Comparison of ENCODE assay signal across 8 cellular contexts in genomic region chr19:18895828-18896341, GRCh38. TPM values are rescaled to one million over a fixed set of nuclear protein-coding genes. Genes with fewer than 3 reads are reported as not detected.
A peak's percentile ranks its signal among the peaks of the same experiment; 100 is the strongest.
DNase-seq lines count a peak whose midpoint lies in the region.

Gene CERS1 (minus strand): TSS chr19:18896158. CDS start chr19:18896072, 86 bp downstream.

- H3K27me3 Mint-ChIP-seq in CD8-positive, alpha-beta memory T cell = peaks cover 15 to 18% of the 10 kb centered on the region in 2 donors

- no peak within 1 kb of the TSS for H3K4me3 ChIP-seq in CD8-positive, alpha-beta memory T cell (ENCODE audit: low read length)
- H3K4me3 ChIP-seq in MG63 (peak within 1 kb of the TSS; percentile 66), mesodermal cell (ENCODE audit: extremely low read depth, insufficient read depth, low read length, poor library complexity, severe bottlenecking) (peak within 1 kb of the TSS; percentile 70)

- no peak within 1 kb of the TSS for H3K27ac Mint-ChIP-seq in CD8-positive, alpha-beta memory T cell

- H3K9me3 ChIP-seq in CD8-positive, alpha-beta memory T cell (ENCODE audit: low read length) = no peaks in the 10 kb centered on the region
- H3K9me3 ChIP-seq in MG63 = 0 out of 2 replicates have a peak, but pooled peaks cover 2% of the 10 kb centered on the region
- no peaks in the 10 kb centered on the region for H3K9me3 ChIP-seq in mesodermal cell (ENCODE audit: control insufficient read depth, low read length)

- no peaks in the 10 kb centered on the region for H3K9me3 Mint-ChIP-seq in CD8-positive, alpha-beta memory T cell

- H3K36me3 Mint-ChIP-seq in CD8-positive, alpha-beta memory T cell = peaks cover 0 to 21% (median 0%) of the 10 kb centered on the region in 3 donors

- H3K36me3 ChIP-seq in CD8-positive, alpha-beta memory T cell (ENCODE audit: insufficient read depth, low read length) = no peaks in the 10 kb centered on the region
- H3K36me3 ChIP-seq in MG63 (peaks cover 24% of the 10 kb centered on the region), mesodermal cell (ENCODE audit: control insufficient read depth, insufficient read depth, low read length) (peaks cover 13% of the 10 kb centered on the region)

- no peaks in the 10 kb centered on the region for H3K4me1 ChIP-seq in CD8-positive, alpha-beta memory T cell (ENCODE audit: insufficient read depth, low read length)
- H3K4me1 ChIP-seq in mesodermal cell (ENCODE audit: control insufficient read depth, insufficient read depth, low read length, poor library complexity, severe bottlenecking) = peaks cover 14% of the 10 kb centered on the region

- POLR2A ChIA-PET in CD8-positive, alpha-beta memory T cell (lab: Charles Lee) = no interaction called here

- WGBS in mesodermal cell (ENCODE audit: insufficient coverage in 2 of 2), 2 experiments = 0 to 2% methylated on average over 10 of the region's 88 CpGs

- no peak for DNase-seq in CD8-positive, alpha-beta memory T cell
- peak; percentile 49 for DNase-seq in MG63
- peak in 39 of 61 donors; percentile 7 to 75 (median 37) for DNase-seq in caudate nucleus (lab: John Stamatoyannopoulos, UW)
- no peak for DNase-seq in DMS114 treated with DMSO at 0.1 percent for 48 hours (lab: John Stamatoyannopoulos, UW; ENCODE audit: unreplicated experiment)
- no peak for DNase-seq in activated effector memory CD4-positive, alpha-beta T cell treated with Interleukin-2 at 50 U/mL for 16 hours
- DNase-seq in DMS153 treated with DMSO at 0.1 percent for 48 hours (lab: John Stamatoyannopoulos, UW; ENCODE audit: unreplicated experiment) = no peak
- DNase-seq in HUDEP-2 (lab: John Stamatoyannopoulos, UW; ENCODE audit: unreplicated experiment in 76 of 76) = no peak

- H3K4me3 Mint-ChIP-seq in CD8-positive, alpha-beta memory T cell = peak within 1 kb of the TSS; percentile 4 to 86 (median 64)

- no peak within 1 kb of the TSS for H3K27ac ChIP-seq in CD8-positive, alpha-beta memory T cell (ENCODE audit: low read depth, low read length)
- H3K27ac ChIP-seq in caudate nucleus (ENCODE audit: low read depth, low read length) (peak within 1 kb of the TSS; percentile 99), mesodermal cell (ENCODE audit: low read depth, low read length, severe bottlenecking) (peak within 1 kb of the TSS; percentile 19)

- CTCF ChIA-PET in CD8-positive, alpha-beta memory T cell (lab: Charles Lee) = no interaction called here

- peaks cover 7 to 15% (median 15%) of the 10 kb centered on the region in 3 donors for H3K4me1 Mint-ChIP-seq in CD8-positive, alpha-beta memory T cell

- H3K27me3 ChIP-seq in CD8-positive, alpha-beta memory T cell (ENCODE audit: insufficient read depth, low read length, poor library complexity, severe bottlenecking) = peaks cover 8% of the 10 kb centered on the region
- no peaks in the 10 kb centered on the region for H3K27me3 ChIP-seq in MG63

RNA-seq across cellular contexts. Expression of gene CERS1, which starts in this region (rescaled TPM):
- total RNA-seq in CD8-positive, alpha-beta memory T cell = not detected
- polyA plus RNA-seq in CD8-positive, alpha-beta memory T cell = not detected
- 8.4 and 9.9 TPM in 2 replicates for total RNA-seq in MG63 (2014; rRNA removed; shearing (Covaris generic); ENCODE audit: low replicate concordance)
- polyA plus RNA-seq in mesodermal cell (2013, experiment 1 of 2) = 17.6 TPM
- 11.9 TPM for polyA plus RNA-seq in mesodermal cell (2013, experiment 2 of 2)

Comparison
In these comparisons a context has a peak if more than half of its experiments do, and no peak if none do; other contexts are left out.
1. DNase-seq: peak in MG63 (single experiment) and caudate nucleus (39 of 61); none in CD8-positive, alpha-beta memory T cell (0 of 5), DMS114 treated with DMSO at 0.1 percent for 48 hours (single experiment), activated effector memory CD4-positive, alpha-beta T cell treated with Interleukin-2 at 50 U/mL for 16 hours (single experiment), DMS153 treated with DMSO at 0.1 percent for 48 hours (single experiment) and HUDEP-2 (0 of 76).